In genomic region chr17:15699413-15699924, GRCh38 we compare ENCODE assay signal across 8 cellular contexts. TPM values are rescaled to one million over a fixed set of nuclear protein-coding genes. Genes with fewer than 3 reads are reported as not detected.
DNase-seq lines count a peak whose midpoint lies in the region; FAIRE-seq and TF ChIP-seq lines count a peak whose summit lies in the region.
"Not testable (repeated sequence)": the region's sequence is repeated elsewhere in the genome, so short reads cannot be mapped to it uniquely, and the experiment has no call there.

Gene ZNF286A, plus strand, starts transcription at chr17:15699752. Its CDS starts 578 bp downstream, at chr17:15700330.

- peak; percentile 82 for FAIRE-seq in RCC 7860 (lab: Jason Lieb, UNC)

- H4K20me1 ChIP-seq in DOHH2 (ENCODE audit: control insufficient read depth, insufficient read depth, low read depth, low read length); GM23248 (ENCODE audit: insufficient read depth); Karpas-422 (ENCODE audit: insufficient read depth, low read depth, low read length): not testable (repeated sequence)

- H3K36me3 ChIP-seq in DOHH2 (ENCODE audit: control insufficient read depth, low read length); GM23248 (ENCODE audit: low read depth); Karpas-422 (ENCODE audit: insufficient read depth, low read length); esophagus muscularis mucosa; muscle layer of duodenum (ENCODE audit: control insufficient read depth in 1 of 2, insufficient read depth in 2 of 2, low read length in 2 of 2): not testable (repeated sequence)

- intact Hi-C loops in esophagus muscularis mucosa (cut with DNase I), result not testable (repeated sequence)

- not testable (repeated sequence) for TF ChIP-seq EP300 in esophagus muscularis mucosa (IDR thresholded peaks at IDR 0.05)

- H3K27me3 ChIP-seq in DOHH2 (ENCODE audit: control insufficient read depth, low read length); GM23248 (replicated peaks; ENCODE audit: insufficient read depth); Karpas-422 (ENCODE audit: low read length); esophagus muscularis mucosa; muscle layer of duodenum (ENCODE audit: low read depth, low read length): not testable (repeated sequence)

- peak; percentile 47 for TF ChIP-seq POLR2A in esophagus muscularis mucosa (IDR thresholded peaks at IDR 0.05; ENCODE audit: low read depth)

- H3K27ac ChIP-seq in DOHH2 (ENCODE audit: low read depth, low read length); Karpas-422 (ENCODE audit: low read length); muscle layer of duodenum (ENCODE audit: low read length): not testable (repeated sequence)
- H3K27ac ChIP-seq in GM23248 (peak within 1 kb of the TSS; percentile 39), esophagus muscularis mucosa (replicated peaks in 1 of 4) (peak within 1 kb of the TSS; percentile 63 to 78 (median 70))

- not testable (repeated sequence) for H3K79me2 ChIP-seq in DOHH2 (ENCODE audit: control insufficient read depth, low read length); GM23248 (ENCODE audit: insufficient read depth); Karpas-422 (ENCODE audit: low read length)

- peak within 1 kb of the TSS; percentile 77 for H3K4me3 ChIP-seq in DOHH2 (ENCODE audit: low read length)
- H3K4me3 ChIP-seq in GM23248, result peak within 1 kb of the TSS; percentile 73
- H3K4me3 ChIP-seq in Karpas-422 (ENCODE audit: low read length), result peak within 1 kb of the TSS; percentile 71
- H3K4me3 ChIP-seq in esophagus muscularis mucosa, result peak within 1 kb of the TSS; percentile 57 to 70 (median 60)
- peak within 1 kb of the TSS; percentile 37 to 60 for H3K4me3 ChIP-seq in muscle layer of duodenum (ENCODE audit: low read depth in 1 of 2, low read length in 2 of 2)

- peak within 1 kb of the TSS; percentile 77 for H3K9ac ChIP-seq in GM23248
- H3K9ac ChIP-seq in Karpas-422 (ENCODE audit: low read length), result peak within 1 kb of the TSS; percentile 77

- H3K9me3 ChIP-seq in DOHH2 (ENCODE audit: control insufficient read depth, insufficient read depth, low read length); GM23248 (ENCODE audit: low read depth); Karpas-422 (ENCODE audit: low read length); esophagus muscularis mucosa; muscle layer of duodenum (ENCODE audit: control insufficient read depth in 1 of 2, low read length in 2 of 2): not testable (repeated sequence)

- in situ Hi-C loops in GM23248 (cut with MboI), result not testable (repeated sequence)

- 0 to 1% methylated on average over 42 to 44 of the region's 44 CpGs for WGBS in GM23248 (ENCODE audit: low coverage in 1 of 2, low lambda C conversion rate in 2 of 2, missing lambda C conversion rate in 2 of 2), 2 experiments
- 0% methylated on average over 9 of the region's 44 CpGs for WGBS in esophagus muscularis mucosa

- H2AFZ ChIP-seq in GM23248 (peak within 1 kb of the TSS; percentile 94), Karpas-422 (ENCODE audit: low read length) (peak within 1 kb of the TSS; percentile 56; the same call in 1 of the 2 replicates)

- H3K4me1 ChIP-seq in DOHH2 (ENCODE audit: control insufficient read depth, low read length); GM23248 (ENCODE audit: insufficient read depth); Karpas-422 (ENCODE audit: low read length); esophagus muscularis mucosa; muscle layer of duodenum (ENCODE audit: control insufficient read depth in 1 of 2, insufficient read depth in 2 of 2, low read length in 2 of 2): not testable (repeated sequence)

- DNase-seq in GM23248 (peak; percentile 100), Karpas-422 (peak; percentile 99), RCC 7860 (ENCODE audit: low spot score) (peak; percentile 94), esophagus muscularis mucosa (ENCODE audit: extremely low spot score) (peak; percentile 100)
- peak; percentile 94 to 96 for DNase-seq in activated T-cell treated with anti-CD3 and anti-CD28 coated beads, Interleukin-2, amount 50 U/mL, for 48 hours
- peak; percentile 90 for DNase-seq in stimulated activated CD8-positive, alpha-beta memory T cell treated with anti-CD3 and anti-CD28 coated beads, Interleukin-7, amount 100 ng/mL, for 24 hours (ENCODE audit: low read depth)

- H3K9me2 ChIP-seq in DOHH2 (replicated peaks; ENCODE audit: control insufficient read depth, low read length); GM23248 (ENCODE audit: insufficient read depth); Karpas-422 (replicated peaks; ENCODE audit: insufficient read depth, low read length): not testable (repeated sequence)

- TF ChIP-seq CTCF in DOHH2 (IDR thresholded peaks at IDR 0.05; ENCODE audit: low read depth, low read length, poor library complexity, severe bottlenecking); esophagus muscularis mucosa (IDR thresholded peaks at IDR 0.05): not testable (repeated sequence)

- H3K4me2 ChIP-seq in DOHH2 (ENCODE audit: low read length), result peak within 1 kb of the TSS; percentile 62
- H3K4me2 ChIP-seq in GM23248 (ENCODE audit: unreplicated experiment), result peak within 1 kb of the TSS; percentile 63
- H3K4me2 ChIP-seq in Karpas-422 (ENCODE audit: low read depth, low read length, poor library complexity, severe bottlenecking), result peak within 1 kb of the TSS; percentile 73

- H3F3A ChIP-seq in DOHH2 (ENCODE audit: control insufficient read depth, insufficient read depth); GM23248 (ENCODE audit: insufficient read depth): not testable (repeated sequence)

RNA-seq across cellular contexts. Expression of gene ZNF286A, which starts in this region (rescaled TPM):
- 13.6 and 18.3 TPM in 2 replicates for total RNA-seq in GM23248 (2014; rRNA removed; shearing (Covaris generic))
- 10.3 and 11.7 TPM in 2 replicates for polyA plus RNA-seq in GM23248 (2016; fragmentation: Nextera tagmentation; extraction: Ambion mirVana)
- 50.5 and 51.3 TPM in 2 replicates for total RNA-seq in Karpas-422 (2014; rRNA removed; shearing (Covaris generic); ENCODE audit: low replicate concordance)
- 10 to 100 TPM; 15.2 to 20.4 (median 18.9) TPM for total RNA-seq in esophagus muscularis mucosa
